23 cellular contexts compared by ENCODE assay signal in genomic region chr6:86682297-86682696, GRCh38.
"Had no signal": no experiment of that assay in that cellular context is flagged by ENCODE, and none has a peak within 500 bp of the region (broad histone marks: within the 10 kb centered on the region; RNA-seq: fewer than 3 reads in every experiment).

No MANE protein-coding gene starts in this region.

- DNase-seq: activated CD4-positive, alpha-beta memory T cell treated with anti-CD3 and anti-CD28 coated beads for 36 hours; activated CD4-positive, alpha-beta T cell treated with anti-CD3 and anti-CD28 coated beads, Interleukin-2, amount 10 ng/mL, durations not matched to agents 7 days and 5 days; activated CD4-positive, CD25-positive, alpha-beta regulatory T cell; activated CD8-positive, alpha-beta memory T cell treated with anti-CD3 and anti-CD28 coated beads for 24 hours; activated effector memory CD4-positive, alpha-beta T cell treated with anti-CD3 and anti-CD28 coated beads, Interleukin-2, amount 50 U/mL, for 16 hours; activated naive CD4-positive, alpha-beta T cell treated with Interleukin-2 at 50 U/mL for 16 hours; activated T-cell treated with anti-CD3 and anti-CD28 coated beads, Interleukin-2, amount 50 U/mL, for 4 hours; amygdala; NCI-H146; NCI-H187 treated with DMSO at 0.1 percent for 48 hours; NCI-H2081 treated with DMSO at 0.1 percent for 48 hours; NCI-H446; NCI-H526; NCI-H774; RPMI8226; T-cell; T-helper 2 cell; T1000 had no signal

- ATAC-seq: activated T-cell treated with anti-CD3 and anti-CD28 coated beads, Interleukin-2, amount 50 U/mL, for 4 hours; Panc1; Right ventricle myocardium inferior; T-cell had no signal

- H3K4me3 ChIP-seq: SK-N-MC had no signal

- FAIRE-seq: astrocyte had no signal

- H3K27ac ChIP-seq: SK-N-MC, VCaP had no signal
